ENCODE assay signal across 24 cellular contexts in genomic region chr11:111452146-111452545, GRCh38.
DNase-seq lines count a peak whose midpoint lies in the region; ATAC-seq and TF ChIP-seq lines count a peak whose summit lies in the region.
"Had no signal": no experiment of that assay in that cellular context is flagged by ENCODE, and none has a peak within 500 bp of the region (broad histone marks: within the 10 kb centered on the region; RNA-seq: fewer than 3 reads in every experiment).

No MANE protein-coding gene starts in this region.

- H3K4me1 Mint-ChIP-seq in activated T-helper 2 cell treated with anti-CD3 and anti-CD28 coated beads, Interferon-gamma antibody, Interleukin-2, Interleukin-4, amounts not matched to agents 10 μg/mL and 5 μg/mL and 100 μg/mL, durations not matched to agents 14 hours and 24 hours and 36 hours (ENCODE audit: low read depth), result peaks cover under 1% of the 10 kb centered on the region

- no peaks in the 10 kb centered on the region for H3K79me2 ChIP-seq in PC-3 (ENCODE audit: low read length)

- no peak overlapping the region for H3K4me3 Mint-ChIP-seq in activated T-helper 2 cell treated with anti-CD3 and anti-CD28 coated beads, Interferon-gamma antibody, Interleukin-2, Interleukin-4, amounts not matched to agents 10 μg/mL and 5 μg/mL and 100 μg/mL, durations not matched to agents 14 hours and 24 hours and 36 hours (ENCODE audit: low read depth)
- H3K4me3 Mint-ChIP-seq: activated naive CD4-positive, alpha-beta T cell treated with anti-CD3 and anti-CD28 coated beads, Interleukin-2, amount 10 ng/mL, durations not matched to agents 7 days and 5 days; activated T-cell treated with anti-CD3 and anti-CD28 coated beads, Interleukin-2, amount 50 U/mL, for 4 hours; B cell; WTC11 had no signal

- DNase-seq in BE2C (no peak), PC-3 (peak; percentile 60), dorsolateral prefrontal cortex (no peak), medulla oblongata (ENCODE audit: extremely low spot score) (peak; percentile 38), DMS153 treated with DMSO at 0.1 percent for 48 hours (lab: John Stamatoyannopoulos, UW; ENCODE audit: unreplicated experiment) (no peak), posterior vena cava (ENCODE audit: low spot score) (no peak), AML-193 (lab: John Stamatoyannopoulos, UW) (no peak)
- DNase-seq in activated T-helper 2 cell treated with anti-CD3 and anti-CD28 coated beads, Interferon-gamma antibody, Interleukin-2, Interleukin-4, amounts not matched to agents 10 μg/mL and 5 μg/mL and 100 μg/mL, durations not matched to agents 14 hours and 24 hours and 36 hours (ENCODE audit: low spot score), result no peak
- DNase-seq: activated CD4-positive, alpha-beta T cell treated with anti-CD3 and anti-CD28 coated beads, Interleukin-2, amount 50 U/mL, for 48 hours; activated naive CD4-positive, alpha-beta T cell treated with anti-CD3 and anti-CD28 coated beads, Interleukin-2, amount 10 ng/mL, durations not matched to agents 7 days and 5 days; activated T-cell treated with anti-CD3 and anti-CD28 coated beads, Interleukin-2, amount 50 U/mL, for 4 hours; body of pancreas; GOT3; left ventricle myocardium superior; MV-4-11; NCI-H1694 treated with DMSO at 0.1 percent for 48 hours; PC-9; SJCRH30; tibial artery had no signal

- H3K9ac ChIP-seq in PC-3 (ENCODE audit: low read length), result no peak overlapping the region

- no peaks in the 10 kb centered on the region for H3K9me3 ChIP-seq in BE2C
- no peaks in the 10 kb centered on the region for H3K9me3 ChIP-seq in PC-3 (ENCODE audit: low read length)
- H3K9me3 ChIP-seq: body of pancreas, neutrophil, right atrium auricular region, SJCRH30, tibial artery had no signal

- no peak overlapping the region for H3K4me3 ChIP-seq in BE2C (ENCODE audit: low read depth, low read length)
- no peak overlapping the region for H3K4me3 ChIP-seq in PC-3 (ENCODE audit: low read length)
- no peak overlapping the region for H3K4me3 ChIP-seq in dorsolateral prefrontal cortex
- H3K4me3 ChIP-seq: body of pancreas, PC-9, right atrium auricular region, SJCRH30, tibial artery had no signal

- no peaks in the 10 kb centered on the region; the same call in 1 of the 2 replicates for H3K27me3 ChIP-seq in BE2C
- H3K27me3 ChIP-seq in PC-3 (ENCODE audit: low read length), result no peaks in the 10 kb centered on the region
- H3K27me3 ChIP-seq in dorsolateral prefrontal cortex, result peaks cover 0 to 3% (median 0%) of the 10 kb centered on the region in 45 donors
- H3K27me3 ChIP-seq: body of pancreas, neutrophil, right atrium auricular region, SJCRH30 had no signal

- H3K27ac Mint-ChIP-seq in activated T-helper 2 cell treated with anti-CD3 and anti-CD28 coated beads, Interferon-gamma antibody, Interleukin-2, Interleukin-4, amounts not matched to agents 10 μg/mL and 5 μg/mL and 100 μg/mL, durations not matched to agents 14 hours and 24 hours and 36 hours, result no peak overlapping the region
- H3K27ac Mint-ChIP-seq: activated naive CD4-positive, alpha-beta T cell treated with anti-CD3 and anti-CD28 coated beads, Interleukin-2, amount 10 ng/mL, durations not matched to agents 7 days and 5 days; B cell; WTC11 had no signal

- H2AFZ ChIP-seq in PC-3 (ENCODE audit: low read length), result no peak overlapping the region
- H2AFZ ChIP-seq: PC-9 had no signal

- TF ChIP-seq CTCF in BE2C (IDR thresholded peaks at IDR 0.05; ENCODE audit: low read depth, low read length) (peak; percentile 19; the same call in 1 of the 2 replicates), PC-3 (conservative IDR thresholded peaks at IDR 0.05; ENCODE audit: low read depth, low read length) (no peak), dorsolateral prefrontal cortex (IDR thresholded peaks at IDR 0.05 in 54 of 56, conservative IDR thresholded peaks at IDR 0.05 in 2 of 56; ENCODE audit: low read depth in 1 of 56, partially characterized antibody in 56 of 56) (peak in 4 of 56 donors; percentile 11 to 25 (median 15))

- POLR2A ChIA-PET in PC-3 (lab: Charles Lee; ENCODE audit: unreplicated experiment), result interaction anchor here (0.7 kb wide), 1 partner anchor 811 kb away, joined by 3 read pairs; no protein-coding TSS in a partner anchor

- H3K27me3 Mint-ChIP-seq in activated T-helper 2 cell treated with anti-CD3 and anti-CD28 coated beads, Interferon-gamma antibody, Interleukin-2, Interleukin-4, amounts not matched to agents 10 μg/mL and 5 μg/mL and 100 μg/mL, durations not matched to agents 14 hours and 24 hours and 36 hours (ENCODE audit: low read depth), result peaks cover 2% of the 10 kb centered on the region

- no peaks in the 10 kb centered on the region for H4K20me1 ChIP-seq in PC-3 (ENCODE audit: low read length)

- no peak overlapping the region for H3K4me2 ChIP-seq in PC-3 (ENCODE audit: low read length)
- H3K4me2 ChIP-seq: PC-9 had no signal

- no peaks in the 10 kb centered on the region for H3F3A ChIP-seq in PC-3 (ENCODE audit: low read length, unreplicated experiment)

- no peaks in the 10 kb centered on the region for H3K4me1 ChIP-seq in BE2C
- peaks cover 6% of the 10 kb centered on the region for H3K4me1 ChIP-seq in PC-3 (ENCODE audit: insufficient read depth, low read length)
- H3K4me1 ChIP-seq: body of pancreas, right atrium auricular region, SJCRH30, tibial artery had no signal

- H3K27ac ChIP-seq in PC-3 (ENCODE audit: low read length) (no peak overlapping the region), dorsolateral prefrontal cortex (peak overlapping the region in 52 of 59 donors; percentile 2 to 95 (median 76))
- H3K27ac ChIP-seq: body of pancreas, epithelial cell of prostate, neutrophil, PC-9, right atrium auricular region, SJCRH30, tibial artery had no signal

- H3K36me3 ChIP-seq in BE2C, result no peaks in the 10 kb centered on the region
- H3K36me3 ChIP-seq in PC-3 (ENCODE audit: low read depth, low read length), result no peaks in the 10 kb centered on the region
- H3K36me3 ChIP-seq: neutrophil, right atrium auricular region, SJCRH30, tibial artery had no signal

- CTCF ChIA-PET in PC-3 (lab: Charles Lee), result no interaction called here

- ATAC-seq in PC-3, result no peak
- ATAC-seq: activated T-cell treated with anti-CD3 and anti-CD28 coated beads, Interleukin-2, amount 50 U/mL, for 4 hours; body of pancreas; left ventricle myocardium superior; WTC11 had no signal

- BruUV-seq in PC-3 (replicated peaks; lab: Mats Ljungman, UMichigan), result no TSS peak

- intact Hi-C loops in PC-3 (cut with micrococcal nuclease), result no loop called here
- intact Hi-C loops in dorsolateral prefrontal cortex (cut with DNase I), result loop anchor here (5.0 to 10.0 kb wide), 4 partner anchors 60 to 393 kb away; partner anchors contain the start of genes BTG4 (in 1 of the 2), HOATZ (in 1 of the 2), LAYN (in 1 of the 2) and SIK2 (in 1 of the 2)
- intact Hi-C loops in posterior vena cava (cut with DNase I), result no loop called here
- intact Hi-C loops in activated T-helper 2 cell treated with anti-CD3 and anti-CD28 coated beads, Interferon-gamma antibody, Interleukin-2, Interleukin-4, amounts not matched to agents 10 μg/mL and 5 μg/mL and 100 μg/mL, durations not matched to agents 14 hours and 24 hours and 36 hours (cut with micrococcal nuclease), result loop anchor here (5.0 kb wide), 2 partner anchors 85 to 115 kb away; no protein-coding TSS in a partner anchor

- no peaks in the 10 kb centered on the region for H3K36me3 Mint-ChIP-seq in activated T-helper 2 cell treated with anti-CD3 and anti-CD28 coated beads, Interferon-gamma antibody, Interleukin-2, Interleukin-4, amounts not matched to agents 10 μg/mL and 5 μg/mL and 100 μg/mL, durations not matched to agents 14 hours and 24 hours and 36 hours (ENCODE audit: low read depth)
- H3K36me3 Mint-ChIP-seq: activated naive CD4-positive, alpha-beta T cell treated with anti-CD3 and anti-CD28 coated beads, Interleukin-2, amount 10 ng/mL, durations not matched to agents 7 days and 5 days; WTC11 had no signal

- no peaks in the 10 kb centered on the region for H3K9me3 Mint-ChIP-seq in activated T-helper 2 cell treated with anti-CD3 and anti-CD28 coated beads, Interferon-gamma antibody, Interleukin-2, Interleukin-4, amounts not matched to agents 10 μg/mL and 5 μg/mL and 100 μg/mL, durations not matched to agents 14 hours and 24 hours and 36 hours
- H3K9me3 Mint-ChIP-seq: activated naive CD4-positive, alpha-beta T cell treated with anti-CD3 and anti-CD28 coated beads, Interleukin-2, amount 10 ng/mL, durations not matched to agents 7 days and 5 days; activated T-cell treated with anti-CD3 and anti-CD28 coated beads, Interleukin-2, amount 50 U/mL, for 4 hours; WTC11 had no signal

- no peaks in the 10 kb centered on the region for H3K9me2 ChIP-seq in PC-3 (replicated peaks; ENCODE audit: low read length)

Comparison
In these comparisons a context has a peak if more than half of its experiments do, and no peak if none do; other contexts are left out.
1. DNase-seq: peak in PC-3 (single experiment) and medulla oblongata (single experiment); none in BE2C (single experiment), dorsolateral prefrontal cortex (0 of 10), DMS153 treated with DMSO at 0.1 percent for 48 hours (single experiment), posterior vena cava (single experiment), AML-193 (0 of 2) and activated T-helper 2 cell treated with anti-CD3 and anti-CD28 coated beads, Interferon-gamma antibody, Interleukin-2, Interleukin-4, amounts not matched to agents 10 μg/mL and 5 μg/mL and 100 μg/mL, durations not matched to agents 14 hours and 24 hours and 36 hours (single experiment).
2. intact Hi-C loops: an anchor here in dorsolateral prefrontal cortex (5.0 to 10.0 kb wide) and activated T-helper 2 cell treated with anti-CD3 and anti-CD28 coated beads, Interferon-gamma antibody, Interleukin-2, Interleukin-4, amounts not matched to agents 10 μg/mL and 5 μg/mL and 100 μg/mL, durations not matched to agents 14 hours and 24 hours and 36 hours (5.0 kb wide); none called in PC-3 and posterior vena cava.